11 cellular contexts compared by ENCODE assay signal in the genomic region with DNA sequence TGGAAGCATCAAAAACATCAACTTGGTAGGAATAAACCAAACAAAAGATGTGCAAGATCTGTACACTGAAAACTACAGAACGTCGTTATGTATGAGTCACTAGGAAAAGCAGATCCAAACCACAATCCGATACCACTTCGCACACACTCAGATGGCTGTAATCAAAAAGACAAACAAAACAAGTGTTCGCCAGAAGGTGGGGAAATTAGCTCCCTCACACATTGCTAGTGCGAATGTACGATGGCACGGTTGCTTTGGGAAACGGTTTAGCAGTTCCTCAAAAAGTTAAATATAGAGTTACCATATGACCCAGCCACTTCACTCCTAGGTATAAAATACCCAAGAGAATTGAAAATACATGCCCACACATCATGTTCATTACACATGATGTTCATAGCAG. TPM values are rescaled to one million over a fixed set of nuclear protein-coding genes. Genes with fewer than 3 reads are reported as not detected.
DNase-seq lines count a peak whose midpoint lies in the region; ATAC-seq lines count a peak whose summit lies in the region.
"Had no signal": no experiment of that assay in that cellular context is flagged by ENCODE, and none has a peak within 500 bp of the region (broad histone marks: within the 10 kb centered on the region; RNA-seq: fewer than 3 reads in every experiment).

No MANE protein-coding gene starts in this region.

- DNase-seq in activated naive CD4-positive, alpha-beta T cell treated with anti-CD3 and anti-CD28 coated beads for 36 hours = peak; percentile 44
- DNase-seq in activated naive CD4-positive, alpha-beta T cell treated with Interleukin-2 at 50 U/mL for 16 hours = no peak
- DNase-seq in NCI-H774 (lab: John Stamatoyannopoulos, UW) = peak; percentile 1
- peak; percentile 58 for DNase-seq in brain pericyte (ENCODE audit: low read depth, low spot score)
- no peak for DNase-seq in stimulated activated naive CD8-positive, alpha-beta T cell treated with anti-CD3 and anti-CD28 coated beads, Interleukin-15, amount 100 ng/mL, for 72 hours
- DNase-seq in activated CD4-positive, CD25-positive, alpha-beta regulatory T cell treated with anti-CD3 and anti-CD28 coated beads, Interleukin-2, amount 50 U/mL, for 72 hours = no peak
- DNase-seq: DND-41; NK-92 treated with Interleukin-12 subunit alpha and Interleukin-12 subunit beta, amount 100 ng/mL, for 24 hours; stimulated activated CD4-positive, alpha-beta T cell treated with anti-CD3 and anti-CD28 coated beads, Interleukin-2, amount 100 ng/mL, for 48 hours had no signal

- no peak overlapping the region for H3K4me3 Mint-ChIP-seq in activated naive CD4-positive, alpha-beta T cell treated with anti-CD3 and anti-CD28 coated beads for 36 hours
- no peak overlapping the region for H3K4me3 Mint-ChIP-seq in stimulated activated naive CD8-positive, alpha-beta T cell treated with anti-CD3 and anti-CD28 coated beads, Interleukin-15, amount 100 ng/mL, for 72 hours

- CTCF ChIA-PET in activated naive CD4-positive, alpha-beta T cell treated with anti-CD3 and anti-CD28 coated beads for 36 hours (lab: Charles Lee) = interaction anchor here (1.2 to 1.4 kb wide), 2 partner anchors 33 to 59 kb away, joined by 4 to 9 read pairs; no protein-coding TSS in a partner anchor

- peak; percentile 47 for ATAC-seq in stimulated activated naive CD8-positive, alpha-beta T cell treated with anti-CD3 and anti-CD28 coated beads, Interleukin-15, amount 100 ng/mL, for 72 hours
- no peak for ATAC-seq in HG03045 (IDR thresholded peaks at IDR 0.05; ENCODE audit: unreplicated experiment)
- no peak for ATAC-seq in GM18519 (IDR thresholded peaks at IDR 0.05; ENCODE audit: low FRiP score, unreplicated experiment)

- peaks cover 26% of the 10 kb centered on the region for H3K4me1 Mint-ChIP-seq in activated naive CD4-positive, alpha-beta T cell treated with anti-CD3 and anti-CD28 coated beads for 36 hours (ENCODE audit: low read depth)
- H3K4me1 Mint-ChIP-seq in stimulated activated naive CD8-positive, alpha-beta T cell treated with anti-CD3 and anti-CD28 coated beads, Interleukin-15, amount 100 ng/mL, for 72 hours = peaks cover 35% of the 10 kb centered on the region

- peaks cover 2% of the 10 kb centered on the region for H3K27me3 Mint-ChIP-seq in activated naive CD4-positive, alpha-beta T cell treated with anti-CD3 and anti-CD28 coated beads for 36 hours (ENCODE audit: low read depth)
- H3K27me3 Mint-ChIP-seq in stimulated activated naive CD8-positive, alpha-beta T cell treated with anti-CD3 and anti-CD28 coated beads, Interleukin-15, amount 100 ng/mL, for 72 hours = peaks cover 29% of the 10 kb centered on the region

- H3K27ac Mint-ChIP-seq in activated naive CD4-positive, alpha-beta T cell treated with anti-CD3 and anti-CD28 coated beads for 36 hours = no peak overlapping the region
- H3K27ac Mint-ChIP-seq in stimulated activated naive CD8-positive, alpha-beta T cell treated with anti-CD3 and anti-CD28 coated beads, Interleukin-15, amount 100 ng/mL, for 72 hours = peak overlapping the region in 1 of 2 donors; percentile 28

- no peaks in the 10 kb centered on the region for H3K36me3 Mint-ChIP-seq in activated naive CD4-positive, alpha-beta T cell treated with anti-CD3 and anti-CD28 coated beads for 36 hours (ENCODE audit: low read depth)

- intact Hi-C loops in activated naive CD4-positive, alpha-beta T cell treated with anti-CD3 and anti-CD28 coated beads for 36 hours (cut with micrococcal nuclease) = no loop called here

- no peaks in the 10 kb centered on the region for H3K9me3 Mint-ChIP-seq in activated naive CD4-positive, alpha-beta T cell treated with anti-CD3 and anti-CD28 coated beads for 36 hours
- no peaks in the 10 kb centered on the region for H3K9me3 Mint-ChIP-seq in stimulated activated naive CD8-positive, alpha-beta T cell treated with anti-CD3 and anti-CD28 coated beads, Interleukin-15, amount 100 ng/mL, for 72 hours

RNA-seq across cellular contexts. Expression of gene CARD10, which starts 14.8 kb away (rescaled TPM):
- not detected for total RNA-seq in activated naive CD4-positive, alpha-beta T cell treated with anti-CD3 and anti-CD28 coated beads for 36 hours

RNA-seq across cellular contexts. Expression of gene CDC42EP1, which starts 26.3 kb away (rescaled TPM):
- total RNA-seq in activated naive CD4-positive, alpha-beta T cell treated with anti-CD3 and anti-CD28 coated beads for 36 hours = 1 to 10 TPM; 1.9 to 2.8 TPM

RNA-seq across cellular contexts. Expression of gene LGALS2, which starts 45.9 kb away (rescaled TPM):
- total RNA-seq in activated naive CD4-positive, alpha-beta T cell treated with anti-CD3 and anti-CD28 coated beads for 36 hours = not detected

RNA-seq across cellular contexts. Expression of gene MFNG, which starts 47.8 kb away (rescaled TPM):
- total RNA-seq in activated naive CD4-positive, alpha-beta T cell treated with anti-CD3 and anti-CD28 coated beads for 36 hours = 10 to 100 TPM; 83.1 to 90.9 TPM

Comparison
In these comparisons a context has a peak if more than half of its experiments do, and no peak if none do; other contexts are left out.
1. DNase-seq: peak in activated naive CD4-positive, alpha-beta T cell treated with anti-CD3 and anti-CD28 coated beads for 36 hours (single experiment), NCI-H774 (single experiment) and brain pericyte (single experiment); none in activated naive CD4-positive, alpha-beta T cell treated with Interleukin-2 at 50 U/mL for 16 hours (single experiment), stimulated activated naive CD8-positive, alpha-beta T cell treated with anti-CD3 and anti-CD28 coated beads, Interleukin-15, amount 100 ng/mL, for 72 hours (0 of 2) and activated CD4-positive, CD25-positive, alpha-beta regulatory T cell treated with anti-CD3 and anti-CD28 coated beads, Interleukin-2, amount 50 U/mL, for 72 hours (single experiment).